In genomic region chr4:8728536-8729407, GRCh38 we compare ENCODE assay signal across 19 cellular contexts.
DNase-seq lines count a peak whose midpoint lies in the region; ATAC-seq and TF ChIP-seq lines count a peak whose summit lies in the region.
"Had no signal": no experiment of that assay in that cellular context is flagged by ENCODE, and none has a peak within 500 bp of the region (broad histone marks: within the 10 kb centered on the region; RNA-seq: fewer than 3 reads in every experiment).

No MANE protein-coding gene starts in this region.

- H3K4me3 ChIP-seq in lower leg skin (ENCODE audit: low read depth, poor library complexity, severe bottlenecking), result no peak overlapping the region
- H3K4me3 ChIP-seq in suprapubic skin, result no peak overlapping the region
- H3K4me3 ChIP-seq: breast epithelium, psoas muscle, tibial nerve had no signal

- intact Hi-C loops in lower leg skin (cut with DNase I; ENCODE audit: low total_unique reads), result no loop called here

- no peaks in the 10 kb centered on the region for H3K27me3 Mint-ChIP-seq in activated CD8-positive, alpha-beta memory T cell treated with anti-CD3 and anti-CD28 coated beads, Interleukin-2, amount 10 ng/mL, durations not matched to agents 7 days and 5 days
- H3K27me3 Mint-ChIP-seq: CD4-positive, CD25-positive, alpha-beta regulatory T cell; stimulated activated memory B cell treated with anti-CD40 and anti-IgM and Interleukin-4, amounts not matched to agents 10 μg/mL and 1 μg/mL and 100 μg/mL, for 72 hours had no signal

- H3K27me3 ChIP-seq in suprapubic skin, result peaks cover 39% of the 10 kb centered on the region

- H3K36me3 ChIP-seq in suprapubic skin, result no peaks in the 10 kb centered on the region
- H3K36me3 ChIP-seq: breast epithelium, tibial nerve had no signal

- H3K27ac ChIP-seq in suprapubic skin, result no peak overlapping the region
- H3K27ac ChIP-seq: breast epithelium, psoas muscle, tibial nerve had no signal

- peaks cover 4% of the 10 kb centered on the region for H3K4me1 ChIP-seq in suprapubic skin
- H3K4me1 ChIP-seq: breast epithelium, psoas muscle, tibial nerve had no signal

- TF ChIP-seq EP300 in suprapubic skin (IDR thresholded peaks at IDR 0.05), result no peak

- no peak for ATAC-seq in activated CD8-positive, alpha-beta memory T cell treated with anti-CD3 and anti-CD28 coated beads, Interleukin-2, amount 10 ng/mL, durations not matched to agents 7 days and 5 days
- ATAC-seq: psoas muscle; stimulated activated memory B cell treated with anti-CD40 and anti-IgM and Interleukin-4, amounts not matched to agents 10 μg/mL and 1 μg/mL and 100 μg/mL, for 72 hours had no signal

- H3K27ac Mint-ChIP-seq in activated CD8-positive, alpha-beta memory T cell treated with anti-CD3 and anti-CD28 coated beads, Interleukin-2, amount 10 ng/mL, durations not matched to agents 7 days and 5 days, result no peak overlapping the region
- H3K27ac Mint-ChIP-seq: CD4-positive, CD25-positive, alpha-beta regulatory T cell; nephron; stimulated activated memory B cell treated with anti-CD40 and anti-IgM and Interleukin-4, amounts not matched to agents 10 μg/mL and 1 μg/mL and 100 μg/mL, for 72 hours had no signal

- DNase-seq in activated effector memory CD4-positive, alpha-beta T cell treated with anti-CD3 and anti-CD28 coated beads, Interleukin-2, amount 50 U/mL, for 16 hours, result peak; percentile 52
- DNase-seq in activated effector memory CD4-positive, alpha-beta T cell treated with Interleukin-2 at 50 U/mL for 16 hours, result no peak
- DNase-seq in activated CD8-positive, alpha-beta memory T cell treated with anti-CD3 and anti-CD28 coated beads, Interleukin-2, amount 10 ng/mL, durations not matched to agents 7 days and 5 days, result peak; percentile 29
- DNase-seq in lower leg skin (ENCODE audit: low spot score in 2 of 2) (peak; percentile 10 to 70), suprapubic skin (ENCODE audit: low spot score in 2 of 2) (peak; percentile 44 to 77), NCI-H2081 treated with DMSO at 0.1 percent for 48 hours (lab: John Stamatoyannopoulos, UW) (no peak), NCI-H1092 treated with DMSO at 0.1 percent for 48 hours (lab: John Stamatoyannopoulos, UW) (no peak), NK-92 (lab: John Stamatoyannopoulos, UW; ENCODE audit: unreplicated experiment) (no peak)
- DNase-seq: CD4-positive, CD25-positive, alpha-beta regulatory T cell; DMS153; Karpas-422; NCI-H1417; NCI-H774; SW 1271 had no signal

- no peak for TF ChIP-seq CTCF in lower leg skin (IDR thresholded peaks at IDR 0.05)
- TF ChIP-seq CTCF in suprapubic skin (IDR thresholded peaks at IDR 0.05), result no peak

- no peak for TF ChIP-seq POLR2A in lower leg skin (IDR thresholded peaks at IDR 0.05)
- TF ChIP-seq POLR2A in suprapubic skin (IDR thresholded peaks at IDR 0.05), result no peak

- WGBS in lower leg skin, 2 donors, result 80 to 88% methylated on average over 20 to 21 of the region's 21 CpGs
- WGBS in suprapubic skin, result 75% methylated on average over 21 of the region's 21 CpGs

- CTCF ChIA-PET in activated CD8-positive, alpha-beta memory T cell treated with anti-CD3 and anti-CD28 coated beads, Interleukin-2, amount 10 ng/mL, durations not matched to agents 7 days and 5 days (lab: Charles Lee), result no interaction called here

- H3K9me3 ChIP-seq in suprapubic skin, result no peaks in the 10 kb centered on the region

- H3K4me1 Mint-ChIP-seq in activated CD8-positive, alpha-beta memory T cell treated with anti-CD3 and anti-CD28 coated beads, Interleukin-2, amount 10 ng/mL, durations not matched to agents 7 days and 5 days, result peaks cover 3% of the 10 kb centered on the region
- H3K4me1 Mint-ChIP-seq: CD4-positive, CD25-positive, alpha-beta regulatory T cell; stimulated activated memory B cell treated with anti-CD40 and anti-IgM and Interleukin-4, amounts not matched to agents 10 μg/mL and 1 μg/mL and 100 μg/mL, for 72 hours had no signal

- H3K4me3 Mint-ChIP-seq in activated CD8-positive, alpha-beta memory T cell treated with anti-CD3 and anti-CD28 coated beads, Interleukin-2, amount 10 ng/mL, durations not matched to agents 7 days and 5 days, result no peak overlapping the region
- H3K4me3 Mint-ChIP-seq: CD4-positive, CD25-positive, alpha-beta regulatory T cell; nephron; stimulated activated memory B cell treated with anti-CD40 and anti-IgM and Interleukin-4, amounts not matched to agents 10 μg/mL and 1 μg/mL and 100 μg/mL, for 72 hours had no signal

- no peaks in the 10 kb centered on the region for H3K36me3 Mint-ChIP-seq in activated CD8-positive, alpha-beta memory T cell treated with anti-CD3 and anti-CD28 coated beads, Interleukin-2, amount 10 ng/mL, durations not matched to agents 7 days and 5 days
- H3K36me3 Mint-ChIP-seq: CD4-positive, CD25-positive, alpha-beta regulatory T cell; stimulated activated memory B cell treated with anti-CD40 and anti-IgM and Interleukin-4, amounts not matched to agents 10 μg/mL and 1 μg/mL and 100 μg/mL, for 72 hours had no signal

- H3K9me3 Mint-ChIP-seq in activated CD8-positive, alpha-beta memory T cell treated with anti-CD3 and anti-CD28 coated beads, Interleukin-2, amount 10 ng/mL, durations not matched to agents 7 days and 5 days (ENCODE audit: low read depth), result peaks cover under 1% of the 10 kb centered on the region

Comparison
In these comparisons a context has a peak if more than half of its experiments do, and no peak if none do; other contexts are left out.
1. DNase-seq: peak in activated effector memory CD4-positive, alpha-beta T cell treated with anti-CD3 and anti-CD28 coated beads, Interleukin-2, amount 50 U/mL, for 16 hours (single experiment), activated CD8-positive, alpha-beta memory T cell treated with anti-CD3 and anti-CD28 coated beads, Interleukin-2, amount 10 ng/mL, durations not matched to agents 7 days and 5 days (single experiment), lower leg skin (2 of 2) and suprapubic skin (2 of 2); none in activated effector memory CD4-positive, alpha-beta T cell treated with Interleukin-2 at 50 U/mL for 16 hours (single experiment), NCI-H2081 treated with DMSO at 0.1 percent for 48 hours (single experiment), NCI-H1092 treated with DMSO at 0.1 percent for 48 hours (single experiment) and NK-92 (single experiment).